ENCODE assay signal across 13 cellular contexts in the genomic region with DNA sequence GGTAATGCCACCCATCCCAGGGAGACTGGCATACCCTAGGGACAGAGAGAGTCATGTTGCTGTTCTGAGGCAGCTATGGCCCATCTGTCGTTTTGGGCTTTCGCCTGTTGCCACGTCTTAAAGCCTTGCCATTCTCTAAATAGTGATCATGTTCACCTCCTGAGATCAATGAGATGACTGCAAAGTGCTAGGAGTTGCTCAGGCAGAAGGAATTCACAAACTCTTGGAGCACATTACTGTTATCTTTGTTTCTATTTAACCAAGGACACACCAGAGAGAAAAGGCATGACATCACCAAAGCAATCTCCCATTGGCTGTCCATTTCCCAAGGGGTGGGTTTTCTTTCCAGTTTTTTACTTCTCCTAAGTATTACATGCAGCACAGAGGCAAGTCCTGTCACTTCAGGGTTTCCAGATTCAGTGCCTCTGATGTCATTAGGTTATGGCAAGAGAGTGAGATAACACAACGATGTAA. TPM values are rescaled to one million over a fixed set of nuclear protein-coding genes. Genes with fewer than 3 reads are reported as not detected.
DNase-seq lines count a peak whose midpoint lies in the region; ATAC-seq, FAIRE-seq and TF ChIP-seq lines count a peak whose summit lies in the region.
"Had no signal": no experiment of that assay in that cellular context is flagged by ENCODE, and none has a peak within 500 bp of the region (broad histone marks: within the 10 kb centered on the region; RNA-seq: fewer than 3 reads in every experiment).

No MANE protein-coding gene starts in this region.

- TF ChIP-seq POLR2A in adrenal gland (IDR thresholded peaks at IDR 0.05) (no peak), esophagus muscularis mucosa (IDR thresholded peaks at IDR 0.05; ENCODE audit: low read depth) (no peak)

- H3K9me3 ChIP-seq in adrenal gland (replicated peaks in 1 of 3) (no peaks in the 10 kb centered on the region), right cardiac atrium (ENCODE audit: control insufficient read depth, low read length) (no peaks in the 10 kb centered on the region), upper lobe of right lung (no peaks in the 10 kb centered on the region), esophagus muscularis mucosa (no peaks in the 10 kb centered on the region)

- intact Hi-C loops in adrenal gland (cut with DNase I) = no loop called here
- intact Hi-C loops in right cardiac atrium (cut with DNase I) = no loop called here
- intact Hi-C loops in upper lobe of right lung (cut with DNase I) = no loop called here
- intact Hi-C loops in esophagus muscularis mucosa (cut with DNase I) = no loop called here

- H3K4me3 ChIP-seq in adrenal gland (no peak overlapping the region), right cardiac atrium (ENCODE audit: low read length) (no peak overlapping the region), upper lobe of right lung (no peak overlapping the region), esophagus muscularis mucosa (no peak overlapping the region)

- WGBS in adrenal gland, 4 donors = 31 to 42% (median 37%) methylated on average over 4 of the region's 4 CpGs
- 46% methylated on average over 4 of the region's 4 CpGs for WGBS in right cardiac atrium
- 72% methylated on average over 4 of the region's 4 CpGs for WGBS in esophagus muscularis mucosa

- H3K27ac ChIP-seq in adrenal gland (peak overlapping the region in 2 of 5 donors; percentile 50 to 74), right cardiac atrium (ENCODE audit: low read length) (no peak overlapping the region), upper lobe of right lung (no peak overlapping the region), esophagus muscularis mucosa (replicated peaks in 1 of 4) (no peak overlapping the region)

- ATAC-seq in right cardiac atrium (peak; percentile 48 to 77), upper lobe of right lung (peak; percentile 58), left lobe of liver (no peak)
- ATAC-seq: naive thymus-derived CD8-positive, alpha-beta T cell had no signal

- H3K4me1 ChIP-seq in adrenal gland (replicated peaks in 1 of 2) (peaks cover 0 to 4% of the 10 kb centered on the region in 2 donors), right cardiac atrium (ENCODE audit: control insufficient read depth, insufficient read depth, low read length) (peaks cover 2% of the 10 kb centered on the region), upper lobe of right lung (peaks cover 3% of the 10 kb centered on the region), esophagus muscularis mucosa (no peaks in the 10 kb centered on the region)

- H3K36me3 ChIP-seq in adrenal gland (replicated peaks in 1 of 2) (no peaks in the 10 kb centered on the region), upper lobe of right lung (no peaks in the 10 kb centered on the region), esophagus muscularis mucosa (no peaks in the 10 kb centered on the region)

- DNase-seq in NCI-H1694 treated with DMSO at 0.1 percent for 48 hours (lab: John Stamatoyannopoulos, UW) (peak; percentile 12), NCI-H1694 (lab: John Stamatoyannopoulos, UW) (no peak), adrenal gland (peak in 5 of 7 donors; percentile 35 to 66 (median 57)), right cardiac atrium (no peak), upper lobe of right lung (no peak), esophagus muscularis mucosa (ENCODE audit: extremely low spot score) (no peak), D721Med (ENCODE audit: insufficient read length, low spot score) (no peak), left lobe of liver (ENCODE audit: low spot score) (no peak)
- DNase-seq: activated gamma-delta T cell treated with Interleukin-2 at 50 U/mL for 16 hours; naive thymus-derived CD8-positive, alpha-beta T cell; NCI-H146; stimulated activated CD4-positive, alpha-beta T cell treated with anti-CD3 and anti-CD28 coated beads, Interleukin-12 subunit alpha, Interleukin-12 subunit beta, amount 100 ng/mL, for 4 hours had no signal

- H3K27me3 ChIP-seq in adrenal gland (no peaks in the 10 kb centered on the region), right cardiac atrium (ENCODE audit: control insufficient read depth, insufficient read depth) (no peaks in the 10 kb centered on the region), upper lobe of right lung (no peaks in the 10 kb centered on the region), esophagus muscularis mucosa (no peaks in the 10 kb centered on the region)

- no peak for TF ChIP-seq CTCF in adrenal gland (IDR thresholded peaks at IDR 0.05)
- no peak for TF ChIP-seq CTCF in upper lobe of right lung (IDR thresholded peaks at IDR 0.05)
- TF ChIP-seq CTCF in esophagus muscularis mucosa (IDR thresholded peaks at IDR 0.05) = no peak
- no peak for TF ChIP-seq CTCF in D721Med (IDR thresholded peaks at IDR 0.05; ENCODE audit: insufficient read depth, missing control alignments)

- TF ChIP-seq EP300 in esophagus muscularis mucosa (IDR thresholded peaks at IDR 0.05) = no peak

- no peak for FAIRE-seq in D721Med (lab: Jason Lieb, UNC)
- FAIRE-seq: A204.1 had no signal

RNA-seq across cellular contexts. Expression of gene SETD7, which starts 37.1 kb away (rescaled TPM):
- total RNA-seq in adrenal gland = 10 to 100 TPM; 36.6 to 49.1 (median 43.9) TPM
- polyA plus RNA-seq in adrenal gland = 10 to 100 TPM in 2 of 3 donors, 1 to 10 TPM in 1; 7.4 to 48.5 (median 10.9) TPM
- total RNA-seq in right cardiac atrium = 10 to 100 TPM; 51.6 to 61.9 (median 57.5) TPM
- 17.8 TPM for polyA plus RNA-seq in right cardiac atrium
- 44.9 TPM for total RNA-seq in upper lobe of right lung
- total RNA-seq in esophagus muscularis mucosa = 10 to 100 TPM; 54.4 to 96.0 (median 63.9) TPM
- total RNA-seq in left lobe of liver = 47.0 TPM

Comparison
In these comparisons a context has a peak if more than half of its experiments do, and no peak if none do; other contexts are left out.
1. DNase-seq: peak in NCI-H1694 treated with DMSO at 0.1 percent for 48 hours (single experiment) and adrenal gland (5 of 7); none in NCI-H1694 (single experiment), right cardiac atrium (0 of 3), upper lobe of right lung (single experiment), esophagus muscularis mucosa (single experiment), D721Med (single experiment) and left lobe of liver (single experiment).